ENCODE assay signal across 14 cellular contexts in the genomic region with DNA sequence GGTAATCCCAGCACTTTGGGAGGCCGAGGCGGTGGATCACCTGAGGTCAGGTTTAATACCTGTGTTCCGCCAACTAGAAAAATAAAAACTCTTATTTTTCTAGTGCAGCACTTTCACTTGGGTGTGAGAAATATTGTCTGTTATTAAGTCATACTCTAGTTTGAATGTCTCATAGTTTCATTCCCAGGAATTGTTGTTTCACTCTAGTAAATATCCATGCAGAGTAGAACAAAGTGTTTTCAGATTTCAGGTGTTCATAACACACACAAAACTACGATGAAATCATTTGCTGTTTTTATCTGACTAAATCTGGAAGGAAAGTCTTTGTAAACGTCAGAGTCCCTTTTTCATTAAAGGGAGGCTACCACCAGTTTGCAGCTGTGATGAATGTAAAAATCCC. TPM values are rescaled to one million over a fixed set of nuclear protein-coding genes. Genes with fewer than 3 reads are reported as not detected.
DNase-seq lines count a peak whose midpoint lies in the region; ATAC-seq and TF ChIP-seq lines count a peak whose summit lies in the region.
"Had no signal": no experiment of that assay in that cellular context is flagged by ENCODE, and none has a peak within 500 bp of the region (broad histone marks: within the 10 kb centered on the region; RNA-seq: fewer than 3 reads in every experiment).

No MANE protein-coding gene starts in this region.

- no peaks in the 10 kb centered on the region for H3K27me3 ChIP-seq in effector memory CD4-positive, alpha-beta T cell (replicated peaks; ENCODE audit: control insufficient read depth, insufficient read depth, low read length, poor library complexity, severe bottlenecking)
- H3K27me3 ChIP-seq: ascending aorta had no signal

- peaks cover 64% of the 10 kb centered on the region for H3K4me1 Mint-ChIP-seq in stimulated activated naive CD8-positive, alpha-beta T cell treated with anti-CD3 and anti-CD28 coated beads, Interleukin-15, Interleukin-2, amounts not matched to agents 100 ng/mL and 50 ng/mL, for 24 hours (ENCODE audit: low read depth)
- H3K4me1 Mint-ChIP-seq in T-helper 17 cell (peaks cover 34% of the 10 kb centered on the region), mesothelial cell of epicardium (peaks cover 27% of the 10 kb centered on the region)

- H3K4me3 ChIP-seq in effector memory CD4-positive, alpha-beta T cell (ENCODE audit: insufficient read depth, low read depth, low read length, poor library complexity, severe bottlenecking) = peak overlapping the region; percentile 17
- H3K4me3 ChIP-seq: ascending aorta, HAP-1, lung had no signal

- no peaks in the 10 kb centered on the region for H3K36me3 ChIP-seq in effector memory CD4-positive, alpha-beta T cell (ENCODE audit: control insufficient read depth, insufficient read depth, low read length)
- H3K36me3 ChIP-seq: ascending aorta, HAP-1 had no signal

- H3K4me3 Mint-ChIP-seq in stimulated activated naive CD8-positive, alpha-beta T cell treated with anti-CD3 and anti-CD28 coated beads, Interleukin-15, Interleukin-2, amounts not matched to agents 100 ng/mL and 50 ng/mL, for 24 hours = peak overlapping the region; percentile 83
- H3K4me3 Mint-ChIP-seq in T-helper 17 cell = peak overlapping the region; percentile 52
- no peak overlapping the region for H3K4me3 Mint-ChIP-seq in mesothelial cell of epicardium

- no peak for ATAC-seq in stimulated activated naive CD8-positive, alpha-beta T cell treated with anti-CD3 and anti-CD28 coated beads, Interleukin-15, Interleukin-2, amounts not matched to agents 100 U/mL and 50 U/mL, for 24 hours
- ATAC-seq in T-helper 17 cell (no peak), HG03108 (IDR thresholded peaks at IDR 0.05; ENCODE audit: unreplicated experiment) (no peak)

- H3K27me3 Mint-ChIP-seq in stimulated activated naive CD8-positive, alpha-beta T cell treated with anti-CD3 and anti-CD28 coated beads, Interleukin-15, Interleukin-2, amounts not matched to agents 100 ng/mL and 50 ng/mL, for 24 hours = no peaks in the 10 kb centered on the region
- H3K27me3 Mint-ChIP-seq in T-helper 17 cell = no peaks in the 10 kb centered on the region
- H3K27me3 Mint-ChIP-seq in mesothelial cell of epicardium (ENCODE audit: low read depth) = no peaks in the 10 kb centered on the region

- no peaks in the 10 kb centered on the region for H3K9me3 ChIP-seq in T-helper 17 cell (ENCODE audit: control insufficient read depth, low read length, poor library complexity, severe bottlenecking)
- H3K9me3 ChIP-seq in effector memory CD4-positive, alpha-beta T cell (ENCODE audit: control insufficient read depth, low read length) = no peaks in the 10 kb centered on the region
- H3K9me3 ChIP-seq: ascending aorta, HAP-1 had no signal

- H3K27ac Mint-ChIP-seq in stimulated activated naive CD8-positive, alpha-beta T cell treated with anti-CD3 and anti-CD28 coated beads, Interleukin-15, Interleukin-2, amounts not matched to agents 100 ng/mL and 50 ng/mL, for 24 hours = peak overlapping the region; percentile 87
- H3K27ac Mint-ChIP-seq in T-helper 17 cell (peak overlapping the region; percentile 72), mesothelial cell of epicardium (no peak overlapping the region)

- no peaks in the 10 kb centered on the region for H3K36me3 Mint-ChIP-seq in stimulated activated naive CD8-positive, alpha-beta T cell treated with anti-CD3 and anti-CD28 coated beads, Interleukin-15, Interleukin-2, amounts not matched to agents 100 ng/mL and 50 ng/mL, for 24 hours (ENCODE audit: low read depth)
- H3K36me3 Mint-ChIP-seq in T-helper 17 cell (ENCODE audit: low read depth) (no peaks in the 10 kb centered on the region), mesothelial cell of epicardium (peaks cover 4% of the 10 kb centered on the region)

- H3K27ac ChIP-seq in effector memory CD4-positive, alpha-beta T cell (ENCODE audit: insufficient read depth, low read length, poor library complexity, severe bottlenecking) = peak overlapping the region; percentile 49
- H3K27ac ChIP-seq: ascending aorta had no signal

- H3K9me3 Mint-ChIP-seq in stimulated activated naive CD8-positive, alpha-beta T cell treated with anti-CD3 and anti-CD28 coated beads, Interleukin-15, Interleukin-2, amounts not matched to agents 100 ng/mL and 50 ng/mL, for 24 hours = no peaks in the 10 kb centered on the region
- H3K9me3 Mint-ChIP-seq in mesothelial cell of epicardium = no peaks in the 10 kb centered on the region

- no peak for TF ChIP-seq CTCF in mesothelial cell of epicardium (IDR thresholded peaks at IDR 0.05; ENCODE audit: unreplicated experiment)

- no peak for DNase-seq in stimulated activated naive CD8-positive, alpha-beta T cell treated with anti-CD3 and anti-CD28 coated beads, Interleukin-15, Interleukin-2, amounts not matched to agents 100 U/mL and 50 U/mL, for 24 hours
- DNase-seq in T-helper 17 cell = no peak
- DNase-seq in effector memory CD4-positive, alpha-beta T cell = no peak
- no peak for DNase-seq in mesothelial cell of epicardium (ENCODE audit: low spot score in 2 of 2, unreplicated experiment in 2 of 2)
- no peak for DNase-seq in DMS79 treated with DMSO at 0.1 percent for 48 hours (lab: John Stamatoyannopoulos, UW)
- DNase-seq: AML-193, NCI-H2029 treated with DMSO at 0.1 percent for 48 hours, SHP77, substantia nigra had no signal

- peaks cover 37% of the 10 kb centered on the region for H3K4me1 ChIP-seq in effector memory CD4-positive, alpha-beta T cell (ENCODE audit: control insufficient read depth, insufficient read depth, low read length, poor library complexity, severe bottlenecking)

RNA-seq across cellular contexts. Expression of a gene that starts 3.9 kb away (rescaled TPM):
- total RNA-seq in T-helper 17 cell (10 to 100 TPM; 20.1 to 22.8 TPM), mesothelial cell of epicardium (29.2 to 30.3 TPM (median 29.5 TPM) in 3 replicates)
